27 cellular contexts compared by ENCODE assay signal in the genomic region with DNA sequence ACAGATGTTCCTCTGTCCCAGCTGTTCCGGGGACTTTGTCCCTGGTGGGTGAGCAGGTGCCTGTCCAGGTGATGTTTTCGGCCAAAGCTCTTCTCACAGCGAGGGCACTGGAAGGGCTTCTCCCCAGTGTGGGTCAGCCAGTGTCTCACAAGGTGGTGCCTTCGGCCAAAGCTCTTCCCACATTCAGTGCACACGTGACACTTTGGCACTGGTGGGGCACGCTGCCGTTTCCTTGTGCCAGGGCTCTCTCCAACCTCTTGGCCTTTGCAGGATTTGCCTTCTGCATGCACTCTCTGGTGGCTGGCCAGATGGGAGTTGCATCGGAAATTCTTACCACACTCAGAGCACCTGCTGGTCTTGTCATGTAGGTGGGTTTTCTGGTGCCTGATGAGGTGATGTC.
"Had no signal": no experiment of that assay in that cellular context is flagged by ENCODE, and none has a peak within 500 bp of the region (broad histone marks: within the 10 kb centered on the region; RNA-seq: fewer than 3 reads in every experiment).

No MANE protein-coding gene starts in this region.

- H3K27me3 Mint-ChIP-seq: progenitor cell of endocrine pancreas; stimulated activated naive B cell treated with anti-CD40 and anti-IgM and Interleukin-4, amounts not matched to agents 10 μg/mL and 1 μg/mL and 100 μg/mL, for 72 hours; stimulated activated naive CD8-positive, alpha-beta T cell treated with anti-CD3 and anti-CD28 coated beads, Interleukin-15, Interleukin-2, amounts not matched to agents 100 ng/mL and 50 ng/mL, for 24 hours had no signal

- ATAC-seq: natural killer cell; right cardiac atrium; right lobe of liver; stimulated activated effector memory CD8-positive, alpha-beta T cell treated with anti-CD3 and anti-CD28 coated beads, Interleukin-12 subunit alpha, Interleukin-12 subunit beta, amount 100 ng/mL, for 72 hours had no signal

- H3K4me1 Mint-ChIP-seq: nephron, neural progenitor cell had no signal

- H3K4me3 Mint-ChIP-seq: natural killer cell; nephron; neural progenitor cell; stimulated activated effector memory CD8-positive, alpha-beta T cell treated with anti-CD3 and anti-CD28 coated beads, Interleukin-12 subunit alpha, Interleukin-12 subunit beta, amount 100 ng/mL, for 72 hours; stimulated activated naive B cell treated with anti-CD40 and anti-IgM and Interleukin-4, amounts not matched to agents 10 μg/mL and 1 μg/mL and 100 μg/mL, for 72 hours; stimulated activated naive CD8-positive, alpha-beta T cell treated with anti-CD3 and anti-CD28 coated beads, Interleukin-15, Interleukin-2, amounts not matched to agents 100 ng/mL and 50 ng/mL, for 24 hours had no signal

- DNase-seq: natural killer cell; occipital lobe; ovary; posterior cingulate gyrus; psoas muscle; right cardiac atrium; sigmoid colon; small intestine; stimulated activated CD4-positive, alpha-beta T cell treated with anti-CD3 and anti-CD28 coated beads, Interleukin-15, amount 100 ng/mL, for 24 hours; stimulated activated CD4-positive, alpha-beta T cell treated with anti-CD3 and anti-CD28 coated beads, Interleukin-2, amount 100 ng/mL, for 24 hours; stimulated activated CD4-positive, alpha-beta T cell treated with anti-CD3 and anti-CD28 coated beads, Interleukin-2, amount 100 ng/mL, for 48 hours; stimulated activated CD4-positive, alpha-beta T cell treated with anti-CD3 and anti-CD28 coated beads, Interleukin-4, amount 100 ng/mL, for 24 hours; stimulated activated naive B cell treated with anti-CD40 and anti-IgM and Interleukin-4, amounts not matched to agents 10 μg/mL and 1 μg/mL and 100 μg/mL, for 72 hours; stimulated activated naive CD4-positive, alpha-beta T cell treated with Interleukin-2 at 50 U/mL for 16 hours; stomach; thyroid gland; trophoblast cell had no signal

- H3K9me3 ChIP-seq: ovary, psoas muscle, right lobe of liver, sigmoid colon, stomach, thoracic aorta, thyroid gland, tibial nerve, upper lobe of left lung, vagina had no signal

- H3K27ac Mint-ChIP-seq: nephron; neural progenitor cell; progenitor cell of endocrine pancreas; stimulated activated naive B cell treated with anti-CD40 and anti-IgM and Interleukin-4, amounts not matched to agents 10 μg/mL and 1 μg/mL and 100 μg/mL, for 72 hours; stimulated activated naive CD8-positive, alpha-beta T cell treated with anti-CD3 and anti-CD28 coated beads, Interleukin-15, Interleukin-2, amounts not matched to agents 100 ng/mL and 50 ng/mL, for 24 hours had no signal

- H3K9me3 Mint-ChIP-seq: natural killer cell; nephron; neural progenitor cell; stimulated activated effector memory CD8-positive, alpha-beta T cell treated with anti-CD3 and anti-CD28 coated beads, Interleukin-12 subunit alpha, Interleukin-12 subunit beta, amount 100 ng/mL, for 72 hours; stimulated activated naive B cell treated with anti-CD40 and anti-IgM and Interleukin-4, amounts not matched to agents 10 μg/mL and 1 μg/mL and 100 μg/mL, for 72 hours had no signal
